ENCODE assay signal across 21 cellular contexts in the genomic region with DNA sequence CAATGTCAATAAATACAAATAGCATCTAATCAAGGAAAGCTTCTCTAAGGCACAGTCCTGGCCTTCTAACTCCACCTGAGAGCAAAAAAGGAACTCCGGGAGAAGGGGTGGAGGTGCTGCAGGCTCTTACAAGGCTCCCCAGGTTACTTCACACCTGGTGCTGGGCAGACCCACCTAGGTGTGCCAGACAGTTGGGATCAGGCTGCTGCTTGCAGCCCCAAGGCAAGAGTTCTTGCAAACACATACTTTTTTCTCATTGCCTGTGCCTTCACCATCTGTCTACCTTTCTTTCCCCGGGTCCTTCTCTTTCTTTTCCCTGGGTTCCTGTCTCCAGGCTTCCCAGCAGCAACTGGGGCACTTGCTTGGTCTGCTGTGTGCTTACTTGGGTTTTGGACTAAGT.
"Had no signal": no experiment of that assay in that cellular context is flagged by ENCODE, and none has a peak within 500 bp of the region (broad histone marks: within the 10 kb centered on the region; RNA-seq: fewer than 3 reads in every experiment).

No MANE protein-coding gene starts in this region.

- DNase-seq: activated CD8-positive, alpha-beta memory T cell treated with anti-CD3 and anti-CD28 coated beads, Interleukin-2, amount 10 ng/mL, durations not matched to agents 7 days and 5 days; activated CD8-positive, alpha-beta T cell treated with anti-CD3 and anti-CD28 coated beads for 36 hours; activated gamma-delta T cell; cerebellar nuclear complex; kidney; lower lobe of right lung; naive B cell; nucleus accumbens; right lobe of liver; stimulated activated CD4-positive, alpha-beta T cell treated with anti-CD3 and anti-CD28 coated beads, Interleukin-2, amount 100 ng/mL, for 24 hours; stimulated activated naive CD8-positive, alpha-beta T cell treated with anti-CD3 and anti-CD28 coated beads, Interleukin-15, amount 100 ng/mL, for 72 hours; transverse colon had no signal

- ATAC-seq: activated CD4-positive, CD25-positive, alpha-beta regulatory T cell treated with anti-CD3 and anti-CD28 coated beads, Interleukin-2, amount 50 U/mL, for 24 hours; activated CD8-positive, alpha-beta memory T cell treated with anti-CD3 and anti-CD28 coated beads, Interleukin-2, amount 10 ng/mL, durations not matched to agents 7 days and 5 days; activated CD8-positive, alpha-beta T cell treated with anti-CD3 and anti-CD28 coated beads for 36 hours; activated naive CD4-positive, alpha-beta T cell treated with anti-CD3 and anti-CD28 coated beads, Interleukin-2, amount 50 U/mL, for 72 hours; left lobe of liver; lower lobe of right lung; right lobe of liver; stimulated activated effector memory CD8-positive, alpha-beta T cell treated with anti-CD3 and anti-CD28 coated beads, Interleukin-12 subunit alpha, Interleukin-12 subunit beta, amount 100 ng/mL, for 72 hours; stimulated activated naive CD8-positive, alpha-beta T cell treated with anti-CD3 and anti-CD28 coated beads, Interleukin-15, amount 100 ng/mL, for 72 hours had no signal

- H3K36me3 ChIP-seq: adrenal gland, lower lobe of right lung, right lobe of liver had no signal

- H3K4me1 ChIP-seq: adrenal gland, lower lobe of right lung, right lobe of liver, transverse colon had no signal

- H3K4me3 ChIP-seq: adrenal gland, coronary artery, lower lobe of right lung, right lobe of liver, skin epidermis, transverse colon had no signal

- H3K27me3 ChIP-seq: adrenal gland, right lobe of liver, transverse colon had no signal

- H3K9me3 ChIP-seq: right lobe of liver had no signal

- H3K27ac ChIP-seq: adrenal gland, coronary artery, lower lobe of right lung, parathyroid adenoma, right lobe of liver, transverse colon, VCaP had no signal
